ENCODE assay signal across 18 cellular contexts in genomic region chr6:104949206-104949605, GRCh38. TPM values are rescaled to one million over a fixed set of nuclear protein-coding genes. Genes with fewer than 3 reads are reported as not detected.
DNase-seq lines count a peak whose midpoint lies in the region; ATAC-seq, FAIRE-seq and TF ChIP-seq lines count a peak whose summit lies in the region.
"Had no signal": no experiment of that assay in that cellular context is flagged by ENCODE, and none has a peak within 500 bp of the region (broad histone marks: within the 10 kb centered on the region; RNA-seq: fewer than 3 reads in every experiment).

No MANE protein-coding gene starts in this region.

- H3K36me3 Mint-ChIP-seq in neural crest cell (ENCODE audit: low read depth): no peaks in the 10 kb centered on the region
- H3K36me3 Mint-ChIP-seq: CD4-positive, CD25-positive, alpha-beta regulatory T cell; IgD-negative memory B cell had no signal

- H3K9me3 Mint-ChIP-seq in neural crest cell: no peaks in the 10 kb centered on the region

- 42 to 47% methylated on average over 2 of the region's 2 CpGs for WGBS in ectodermal cell, 2 experiments

- peaks cover 46% of the 10 kb centered on the region for H3K4me1 Mint-ChIP-seq in neural crest cell

- no peak overlapping the region for H3K27ac Mint-ChIP-seq in neural crest cell (ENCODE audit: unreplicated experiment)
- H3K27ac Mint-ChIP-seq: CD4-positive, CD25-positive, alpha-beta regulatory T cell; IgD-negative memory B cell had no signal

- H3K9ac ChIP-seq in Karpas-422 (ENCODE audit: low read length): no peak overlapping the region
- H3K9ac ChIP-seq: BLaER1 treated with 17β-estradiol and CSF1 and Interleukin-3, amounts not matched to agents 10 nM and 100 nM; KMS-11 had no signal

- H3K4me1 ChIP-seq in Karpas-422 (ENCODE audit: low read length) (peaks cover 4% of the 10 kb centered on the region; the same call in 1 of the 2 replicates), ectodermal cell (ENCODE audit: control insufficient read depth, insufficient read depth, low read length) (peaks cover 22% of the 10 kb centered on the region)
- H3K4me1 ChIP-seq: BLaER1 treated with 17β-estradiol and CSF1 and Interleukin-3, amounts not matched to agents 10 nM and 100 nM had no signal

- H3K27me3 Mint-ChIP-seq in neural crest cell (ENCODE audit: low read depth): no peaks in the 10 kb centered on the region

- H3K9me3 ChIP-seq in Karpas-422 (ENCODE audit: low read length) (no peaks in the 10 kb centered on the region), ectodermal cell (ENCODE audit: control insufficient read depth, low read length) (no peaks in the 10 kb centered on the region)

- H4K20me1 ChIP-seq in Karpas-422 (ENCODE audit: insufficient read depth, low read depth, low read length): no peaks in the 10 kb centered on the region
- H4K20me1 ChIP-seq: BLaER1 treated with 17β-estradiol and CSF1 and Interleukin-3, amounts not matched to agents 10 nM and 100 nM had no signal

- no peak for ATAC-seq in sciatic nerve
- ATAC-seq: HCT116 had no signal

- DNase-seq in D721Med (ENCODE audit: insufficient read length, low spot score): no peak
- DNase-seq in Karpas-422: no peak
- no peak for DNase-seq in neural crest cell (ENCODE audit: low read depth, low spot score)
- DNase-seq in EL: no peak
- DNase-seq in sciatic nerve (ENCODE audit: low spot score): no peak
- no peak for DNase-seq in HuH-7 (ENCODE audit: low spot score)
- DNase-seq: AML-193; CD4-positive, CD25-positive, alpha-beta regulatory T cell; DMS 273 treated with DMSO at 0.1 percent for 48 hours; GDM1 had no signal

- intact Hi-C loops in sciatic nerve (cut with DNase I): no loop called here

- H3K36me3 ChIP-seq in Karpas-422 (ENCODE audit: insufficient read depth, low read length): no peaks in the 10 kb centered on the region
- H3K36me3 ChIP-seq in ectodermal cell (ENCODE audit: control insufficient read depth, insufficient read depth, low read length): no peaks in the 10 kb centered on the region
- H3K36me3 ChIP-seq: BLaER1 treated with 17β-estradiol and CSF1 and Interleukin-3, amounts not matched to agents 10 nM and 100 nM had no signal

- H3K27ac ChIP-seq in Karpas-422 (ENCODE audit: low read length) (no peak overlapping the region), ectodermal cell (ENCODE audit: insufficient read depth, low read depth, low read length, poor library complexity, severe bottlenecking) (peak overlapping the region; percentile 11)
- H3K27ac ChIP-seq: 22Rv1; BLaER1 treated with 17β-estradiol and CSF1 and Interleukin-3, amounts not matched to agents 10 nM and 100 nM; KMS-11 had no signal

- no peaks in the 10 kb centered on the region for H3K79me2 ChIP-seq in Karpas-422 (ENCODE audit: low read length)

- H2AFZ ChIP-seq in Karpas-422 (ENCODE audit: low read length): 0 out of 2 replicates have a peak overlapping the region, but pooled peaks have one; percentile 25

- no peak overlapping the region for H3K4me3 ChIP-seq in Karpas-422 (ENCODE audit: low read length)
- H3K4me3 ChIP-seq in ectodermal cell (ENCODE audit: insufficient read depth, low read depth, low read length): no peak overlapping the region
- H3K4me3 ChIP-seq: BLaER1 treated with 17β-estradiol and CSF1 and Interleukin-3, amounts not matched to agents 10 nM and 100 nM had no signal

- peak overlapping the region; percentile 11 for H3K4me3 Mint-ChIP-seq in neural crest cell
- H3K4me3 Mint-ChIP-seq: CD4-positive, CD25-positive, alpha-beta regulatory T cell; IgD-negative memory B cell had no signal

- no peaks in the 10 kb centered on the region for H3K9me2 ChIP-seq in Karpas-422 (replicated peaks; ENCODE audit: insufficient read depth, low read length)

- no peaks in the 10 kb centered on the region for H3K27me3 ChIP-seq in Karpas-422 (ENCODE audit: low read length)
- no peaks in the 10 kb centered on the region for H3K27me3 ChIP-seq in ectodermal cell (ENCODE audit: control insufficient read depth, insufficient read depth, low read length, poor library complexity, severe bottlenecking)
- H3K27me3 ChIP-seq: BLaER1 treated with 17β-estradiol and CSF1 and Interleukin-3, amounts not matched to agents 10 nM and 100 nM had no signal

- H3K4me2 ChIP-seq in Karpas-422 (ENCODE audit: low read depth, low read length, poor library complexity, severe bottlenecking): no peak overlapping the region
- H3K4me2 ChIP-seq: BLaER1 treated with 17β-estradiol and CSF1 and Interleukin-3, amounts not matched to agents 10 nM and 100 nM; KMS-11 had no signal

- TF ChIP-seq CTCF in D721Med (IDR thresholded peaks at IDR 0.05; ENCODE audit: insufficient read depth, missing control alignments) (no peak), neural crest cell (conservative IDR thresholded peaks at IDR 0.05) (no peak)

- FAIRE-seq in D721Med (lab: Jason Lieb, UNC): peak; percentile 35
- FAIRE-seq: GM19239, H54 had no signal

RNA-seq across cellular contexts. Expression of gene LIN28B, which starts 7.7 kb away (rescaled TPM):
- 9.5 and 21.4 TPM in 2 replicates for total RNA-seq in Karpas-422 (2014; rRNA removed; shearing (Covaris generic); ENCODE audit: low replicate concordance)
- polyA plus RNA-seq in ectodermal cell (2013, experiment 1 of 4): 130 TPM
- 145 TPM for polyA plus RNA-seq in ectodermal cell (2013, experiment 2 of 4)
- polyA plus RNA-seq in ectodermal cell (2013, experiment 3 of 4): 91.9 TPM
- polyA plus RNA-seq in ectodermal cell (2013, experiment 4 of 4): 104 TPM
- total RNA-seq in neural crest cell: 73.2 and 76.3 TPM in 2 replicates
- not detected for total RNA-seq in sciatic nerve
- total RNA-seq: CD4-positive, CD25-positive, alpha-beta regulatory T cell had no signal
- polyA plus RNA-seq: CD4-positive, CD25-positive, alpha-beta regulatory T cell; IgD-negative memory B cell had no signal

Comparison
In these comparisons a context has a peak if more than half of its experiments do, and no peak if none do; other contexts are left out.
1. RNA of gene LIN28B, which starts 7.7 kb away (total RNA-seq): 73.2 to 76.3 TPM in neural crest cell and 9.5 to 21.4 TPM in Karpas-422; not detected in sciatic nerve (single experiment); every median in the first group is over 10 times any median in the second.